10 cellular contexts compared by ENCODE assay signal in the genomic region with DNA sequence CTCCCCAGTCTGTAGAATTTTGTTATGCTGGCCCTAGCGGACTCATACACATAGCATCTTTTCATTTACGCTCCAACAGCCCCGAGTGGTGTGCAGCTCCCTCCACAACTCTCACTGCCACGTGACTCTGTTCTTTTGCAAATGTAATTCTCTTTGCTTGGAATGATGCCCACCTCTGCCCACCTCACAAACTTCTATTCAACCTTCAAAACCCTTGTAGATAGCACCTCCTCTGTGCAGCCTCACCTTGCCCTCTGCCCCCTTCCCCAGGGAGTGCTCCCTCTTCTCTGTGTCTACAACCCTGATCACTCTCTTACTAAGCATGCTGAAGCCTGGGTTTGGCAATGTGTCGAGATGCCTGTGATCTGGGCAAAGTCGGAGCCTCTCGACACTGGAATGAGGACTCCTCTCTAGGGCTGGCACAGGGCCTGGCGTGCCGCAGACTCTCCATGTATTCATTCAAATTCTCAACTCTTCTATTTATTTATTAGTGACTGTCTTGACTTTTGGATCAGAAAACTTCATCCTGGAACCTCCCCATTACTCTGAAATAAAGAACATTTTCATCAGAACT.
DNase-seq lines count a peak whose midpoint lies in the region; TF ChIP-seq lines count a peak whose summit lies in the region.
"Had no signal": no experiment of that assay in that cellular context is flagged by ENCODE, and none has a peak within 500 bp of the region (broad histone marks: within the 10 kb centered on the region; RNA-seq: fewer than 3 reads in every experiment).

No MANE protein-coding gene starts in this region.

- H3K9me3 ChIP-seq in fibroblast of lung (ENCODE audit: control insufficient read depth, insufficient read depth, low read depth, low read length) = no peaks in the 10 kb centered on the region
- H3K9me3 ChIP-seq in OCI-LY7 (ENCODE audit: low read length) = no peaks in the 10 kb centered on the region

- no peak for TF ChIP-seq CTCF in fibroblast of lung (conservative IDR thresholded peaks at IDR 0.05 in 1 of 2, IDR thresholded peaks at IDR 0.05 in 1 of 2; ENCODE audit: low read depth in 1 of 2, low read length in 2 of 2)
- no peak for TF ChIP-seq CTCF in nephron (IDR thresholded peaks at IDR 0.05; ENCODE audit: unreplicated experiment in 3 of 3)
- TF ChIP-seq CTCF in OCI-LY7 (conservative IDR thresholded peaks at IDR 0.05; ENCODE audit: low read length) = no peak

- H3K79me2 ChIP-seq in fibroblast of lung (ENCODE audit: control insufficient read depth, insufficient read depth, low read length) (peaks cover 2% of the 10 kb centered on the region), OCI-LY7 (ENCODE audit: insufficient read depth, low read depth, low read length) (no peaks in the 10 kb centered on the region)

- no peak overlapping the region for H3K4me2 ChIP-seq in fibroblast of lung (ENCODE audit: extremely low read depth, insufficient read depth, low read length)
- H3K4me2 ChIP-seq in OCI-LY7 (ENCODE audit: low read length) = no peak overlapping the region

- H3K36me3 ChIP-seq in fibroblast of lung (ENCODE audit: control insufficient read depth, insufficient read depth, low read length) (peaks cover 2% of the 10 kb centered on the region), OCI-LY7 (ENCODE audit: insufficient read depth, low read length) (no peaks in the 10 kb centered on the region)

- H3K27ac Mint-ChIP-seq in nephron = peak overlapping the region in 2 of 3 experiments; percentile 17 to 49
- H3K27ac Mint-ChIP-seq: activated naive CD8-positive, alpha-beta T cell had no signal

- H3K36me3 Mint-ChIP-seq in nephron (ENCODE audit: low read depth) = no peaks in the 10 kb centered on the region
- H3K36me3 Mint-ChIP-seq: activated naive CD8-positive, alpha-beta T cell had no signal

- H3K27me3 ChIP-seq in fibroblast of lung (ENCODE audit: control insufficient read depth, insufficient read depth, low read length) = no peaks in the 10 kb centered on the region

- no peaks in the 10 kb centered on the region for H4K20me1 ChIP-seq in fibroblast of lung (ENCODE audit: control insufficient read depth, extremely low read depth, insufficient read depth, low read length)
- no peaks in the 10 kb centered on the region for H4K20me1 ChIP-seq in OCI-LY7 (ENCODE audit: insufficient read depth, low read length)

- H3K4me1 Mint-ChIP-seq in nephron = peaks cover 77% of the 10 kb centered on the region

- peak overlapping the region; percentile 66 for H3K27ac ChIP-seq in fibroblast of lung (ENCODE audit: insufficient read depth, low read length)
- H3K27ac ChIP-seq in OCI-LY7 (ENCODE audit: low read depth, low read length, poor library complexity, severe bottlenecking) = no peak overlapping the region
- H3K27ac ChIP-seq: 22Rv1 had no signal

- H3K9me2 ChIP-seq in OCI-LY7 (ENCODE audit: insufficient read depth, low read length) = no peaks in the 10 kb centered on the region

- POLR2A ChIA-PET in OCI-LY7 (lab: Charles Lee) = interaction anchor here (0.9 to 2.9 kb wide), 2 partner anchors 13 to 14 kb away, joined by 3 to 8 read pairs; no protein-coding TSS in a partner anchor

- intact Hi-C loops in OCI-LY7 (cut with micrococcal nuclease; ENCODE audit: unreplicated experiment) = no loop called here

- H3K4me3 ChIP-seq in fibroblast of lung (replicated peaks in 1 of 4; ENCODE audit: control extremely low read depth in 1 of 4, insufficient read depth in 1 of 4, low read depth in 3 of 4, low read length in 4 of 4) (no peak overlapping the region), OCI-LY7 (ENCODE audit: low read depth, low read length, poor library complexity, severe bottlenecking) (no peak overlapping the region)

- H3K4me1 ChIP-seq in fibroblast of lung (ENCODE audit: control insufficient read depth, extremely low read depth, insufficient read depth, low read length) (peaks cover 36% of the 10 kb centered on the region), OCI-LY7 (ENCODE audit: insufficient read depth, low read length, poor library complexity, severe bottlenecking) (peaks cover 26% of the 10 kb centered on the region)

- peaks cover 18% of the 10 kb centered on the region for H3K27me3 Mint-ChIP-seq in nephron (ENCODE audit: low read depth)

- H2AFZ ChIP-seq in fibroblast of lung (ENCODE audit: low read length) (no peak overlapping the region), OCI-LY7 (ENCODE audit: low read length) (no peak overlapping the region)

- H3K9me3 Mint-ChIP-seq in nephron = no peaks in the 10 kb centered on the region

- no peak overlapping the region for H3K4me3 Mint-ChIP-seq in nephron
- H3K4me3 Mint-ChIP-seq: activated naive CD8-positive, alpha-beta T cell had no signal

- CTCF ChIA-PET in OCI-LY7 (lab: Charles Lee; ENCODE audit: unreplicated experiment) = interaction anchor here (0.6 kb wide), 1 partner anchor 9 kb away, joined by 3 read pairs; no protein-coding TSS in a partner anchor

- no TSS peak for BruUV-seq in OCI-LY7 (replicated peaks; lab: Mats Ljungman, UMichigan)

- no peak overlapping the region for H3K9ac ChIP-seq in fibroblast of lung (ENCODE audit: insufficient read depth, low read length)

- peak; percentile 30 for DNase-seq in activated effector memory CD4-positive, alpha-beta T cell treated with anti-CD3 and anti-CD28 coated beads, Interleukin-2, amount 50 U/mL, for 16 hours
- no peak for DNase-seq in activated effector memory CD4-positive, alpha-beta T cell treated with Interleukin-2 at 50 U/mL for 16 hours
- DNase-seq in fibroblast of lung (ENCODE audit: low read depth in 2 of 2) = peak in 1 of 2 donors; percentile 42
- no peak for DNase-seq in activated CD8-positive, alpha-beta memory T cell treated with anti-CD3 and anti-CD28 coated beads, Interleukin-2, amount 50 U/mL, for 4 hours
- DNase-seq in iPS-NIHi7 (ENCODE audit: extremely low spot score) = no peak
- DNase-seq in NCI-H82 treated with DMSO at 0.1 percent for 48 hours (lab: John Stamatoyannopoulos, UW; ENCODE audit: unreplicated experiment) = no peak
- no peak for DNase-seq in OCI-LY7 (ENCODE audit: low spot score)
